In genomic region chr22:29121124-29121523, GRCh38 we compare ENCODE assay signal across 18 cellular contexts. TPM values are rescaled to one million over a fixed set of nuclear protein-coding genes. Genes with fewer than 3 reads are reported as not detected.
"Had no signal": no experiment of that assay in that cellular context is flagged by ENCODE, and none has a peak within 500 bp of the region (broad histone marks: within the 10 kb centered on the region; RNA-seq: fewer than 3 reads in every experiment).

No MANE protein-coding gene starts in this region.

- ATAC-seq: activated T-helper 17 cell treated with anti-CD3 and anti-CD28 coated beads, Interleukin-2, amount 50 U/mL, for 72 hours; foreskin keratinocyte; heart right ventricle; T-helper 17 cell had no signal

- H3K4me3 ChIP-seq: heart right ventricle, left ventricle myocardium inferior, ovary, smooth muscle cell, tibial nerve had no signal

- H3K9me3 ChIP-seq: ovary, tibial nerve had no signal

- DNase-seq: activated B cell treated with CpG ODN at 0.5 μM for 24 hours; activated CD4-positive, alpha-beta T cell treated with anti-CD3 and anti-CD28 coated beads, Interleukin-2, amount 10 ng/mL, durations not matched to agents 7 days and 5 days; activated naive CD4-positive, alpha-beta T cell treated with anti-CD3 and anti-CD28 coated beads for 36 hours; activated T-cell treated with anti-CD3 and anti-CD28 coated beads for 4 hours; endodermal cell; foreskin keratinocyte; heart right ventricle; left ventricle myocardium inferior; T-helper 17 cell had no signal

- H3K27ac ChIP-seq: foreskin keratinocyte, heart right ventricle, left ventricle myocardium inferior had no signal

- H3K27me3 ChIP-seq: foreskin keratinocyte, heart right ventricle, ovary, tibial nerve had no signal

- FAIRE-seq: keratinocyte had no signal

- H3K36me3 ChIP-seq: ovary had no signal

- H3K4me1 ChIP-seq: foreskin keratinocyte had no signal

- H3K4me2 ChIP-seq: smooth muscle cell had no signal

RNA-seq across cellular contexts. Expression of gene KREMEN1, which starts 48.3 kb away (rescaled TPM):
- total RNA-seq: activated B cell treated with CpG ODN at 0.5 μM for 24 hours had no signal

RNA-seq across cellular contexts. Expression of gene C22orf31, which starts 59.5 kb away (rescaled TPM):
- total RNA-seq: activated B cell treated with CpG ODN at 0.5 μM for 24 hours; activated CD4-positive, alpha-beta T cell treated with anti-CD3 and anti-CD28 coated beads, Interleukin-2, amount 10 ng/mL, durations not matched to agents 7 days and 5 days; activated CD8-positive, alpha-beta memory T cell treated with anti-CD3 and anti-CD28 coated beads for 36 hours; activated naive CD4-positive, alpha-beta T cell treated with anti-CD3 and anti-CD28 coated beads for 36 hours; activated T-helper 17 cell treated with anti-CD3 and anti-CD28 coated beads, Interleukin-2, amount 50 U/mL, for 72 hours; dermis microvascular lymphatic vessel endothelial cell; endodermal cell; foreskin keratinocyte; mesenteric fat pad; smooth muscle cell; T-helper 17 cell; tibial nerve had no signal
- polyA plus RNA-seq: foreskin keratinocyte, heart right ventricle, keratinocyte, neural cell, smooth muscle cell had no signal
